In genomic region chr11:23509023-23509422, GRCh38 we compare ENCODE assay signal across 17 cellular contexts.
DNase-seq lines count a peak whose midpoint lies in the region; ATAC-seq and TF ChIP-seq lines count a peak whose summit lies in the region.
"Had no signal": no experiment of that assay in that cellular context is flagged by ENCODE, and none has a peak within 500 bp of the region (broad histone marks: within the 10 kb centered on the region; RNA-seq: fewer than 3 reads in every experiment).

No MANE protein-coding gene starts in this region.

- H3K36me3 ChIP-seq in body of pancreas (replicated peaks in 1 of 2; ENCODE audit: insufficient read depth in 1 of 2, low read depth in 2 of 2) (no peaks in the 10 kb centered on the region), H7 (replicated peaks; ENCODE audit: control insufficient read depth, insufficient read depth, low read length) (no peaks in the 10 kb centered on the region)
- H3K36me3 ChIP-seq: BLaER1, right atrium auricular region had no signal

- intact Hi-C loops in body of pancreas (cut with DNase I), result no loop called here

- POLR2A ChIA-PET in RWPE1 (lab: Yijun Ruan, JAX; ENCODE audit: low non-redundant PET), result no interaction called here

- TF ChIP-seq CTCF in AG09309 (IDR thresholded peaks at IDR 0.05; ENCODE audit: control insufficient read depth, insufficient read depth, low read depth, low read length, missing control alignments), result no peak
- TF ChIP-seq CTCF in RWPE1 (conservative IDR thresholded peaks at IDR 0.05; ENCODE audit: low read depth), result no peak
- no peak for TF ChIP-seq CTCF in foreskin fibroblast (IDR thresholded peaks at IDR 0.05; ENCODE audit: low read depth, low read length)
- TF ChIP-seq CTCF in body of pancreas (IDR thresholded peaks at IDR 0.05), result no peak
- no peak for TF ChIP-seq CTCF in GM13976 (IDR thresholded peaks at IDR 0.05; ENCODE audit: borderline replicate concordance, control extremely low read depth, extremely low read depth, insufficient read depth, missing control alignments)

- no peak overlapping the region for H3K4me3 ChIP-seq in AG09309 (ENCODE audit: control insufficient read depth, low read depth, low read length)
- H3K4me3 ChIP-seq in foreskin fibroblast (ENCODE audit: low read depth in 1 of 2, low read length in 2 of 2), result no peak overlapping the region
- no peak overlapping the region for H3K4me3 ChIP-seq in body of pancreas
- no peak overlapping the region for H3K4me3 ChIP-seq in H7 (ENCODE audit: insufficient read depth, low read depth, low read length)
- H3K4me3 ChIP-seq: BLaER1, K562, right atrium auricular region had no signal

- H3K4me1 ChIP-seq in body of pancreas, result no peaks in the 10 kb centered on the region
- H3K4me1 ChIP-seq: BLaER1, right atrium auricular region had no signal

- TF ChIP-seq POLR2A in body of pancreas (IDR thresholded peaks at IDR 0.05), result no peak

- DNase-seq in AG09309 (ENCODE audit: low read depth), result peak; percentile 3
- DNase-seq in RWPE1 (ENCODE audit: low spot score), result peak; percentile 7
- peak; percentile 23 to 44 for DNase-seq in foreskin fibroblast
- DNase-seq in NCI-H1436 treated with DMSO at 0.1 percent for 48 hours (lab: John Stamatoyannopoulos, UW), result no peak
- DNase-seq in body of pancreas, result no peak
- no peak for DNase-seq in GM13976 (ENCODE audit: low spot score)
- no peak for DNase-seq in H7
- DNase-seq: activated naive CD4-positive, alpha-beta T cell treated with anti-CD3 and anti-CD28 coated beads, Interleukin-2, amount 50 U/mL, for 16 hours; dermis blood vessel endothelial cell; kidney; NCI-H187; stimulated activated CD4-positive, alpha-beta T cell treated with anti-CD3 and anti-CD28 coated beads, Interleukin-4, amount 100 ng/mL, for 24 hours; stimulated activated naive CD4-positive, alpha-beta T cell treated with Interleukin-2 at 50 U/mL for 16 hours had no signal

- CTCF ChIA-PET in RWPE1 (lab: Yijun Ruan, JAX), result interaction anchor here (1.2 kb wide), 1 partner anchor 633 kb away, joined by 4 read pairs; no protein-coding TSS in a partner anchor

- ATAC-seq in GM21717 (IDR thresholded peaks at IDR 0.05; ENCODE audit: unreplicated experiment) (peak; percentile 52), body of pancreas (no peak)
- ATAC-seq: K562 had no signal

- H3K27ac ChIP-seq in RWPE1 (no peak overlapping the region), body of pancreas (no peak overlapping the region)
- H3K27ac ChIP-seq: BLaER1, right atrium auricular region had no signal

- H3K27me3 ChIP-seq in body of pancreas (no peaks in the 10 kb centered on the region), H7 (ENCODE audit: control insufficient read depth, insufficient read depth, low read length) (no peaks in the 10 kb centered on the region)
- H3K27me3 ChIP-seq: BLaER1, right atrium auricular region had no signal

- in situ Hi-C loops in GM13976 (cut with MboI; ENCODE audit: low sequenced_read_pairs, unreplicated experiment), result no loop called here

- H3K9me3 ChIP-seq in body of pancreas, result no peaks in the 10 kb centered on the region
- H3K9me3 ChIP-seq: BLaER1, right atrium auricular region had no signal

Comparison
In these comparisons a context has a peak if more than half of its experiments do, and no peak if none do; other contexts are left out.
1. DNase-seq: peak in AG09309 (single experiment), RWPE1 (single experiment) and foreskin fibroblast (2 of 2); none in NCI-H1436 treated with DMSO at 0.1 percent for 48 hours (single experiment), body of pancreas (0 of 4), GM13976 (single experiment) and H7 (single experiment).